ENCODE assay signal across 10 cellular contexts in the genomic region with DNA sequence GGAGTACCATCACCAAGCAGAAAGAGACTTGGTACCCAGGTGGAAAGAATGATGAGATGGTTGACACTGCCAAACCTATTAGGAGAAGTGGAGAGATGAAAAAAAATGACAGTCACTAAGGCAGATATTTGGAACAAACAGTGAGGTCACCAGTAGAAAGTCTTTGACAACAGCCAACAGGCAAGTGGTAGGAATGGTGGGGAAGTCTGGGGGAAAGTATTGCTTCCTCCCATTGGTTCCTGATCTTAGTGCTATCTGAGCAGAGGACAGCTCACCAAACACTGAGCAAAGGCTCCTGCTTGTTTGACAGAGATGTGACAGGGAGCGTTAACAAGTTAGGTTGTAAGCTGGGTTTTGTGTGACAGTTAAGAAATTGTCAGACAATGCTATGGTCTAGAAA. TPM values are rescaled to one million over a fixed set of nuclear protein-coding genes. Genes with fewer than 3 reads are reported as not detected.
DNase-seq lines count a peak whose midpoint lies in the region; ATAC-seq and TF ChIP-seq lines count a peak whose summit lies in the region.
"Not testable (repeated sequence)": the region's sequence is repeated elsewhere in the genome, so short reads cannot be mapped to it uniquely, and the experiment has no call there.
"Had no signal": no experiment of that assay in that cellular context is flagged by ENCODE, and none has a peak within 500 bp of the region (broad histone marks: within the 10 kb centered on the region; RNA-seq: fewer than 3 reads in every experiment).

No MANE protein-coding gene starts in this region.

- not testable (repeated sequence) for H3K36me3 Mint-ChIP-seq in CD8-positive, alpha-beta T cell; IgD-negative memory B cell; T-helper 2 cell treated with Interferon-gamma antibody and Interleukin-4, amounts not matched to agents 5 μg/mL and 100 μg/mL, for 36 hours (ENCODE audit: low read depth); activated CD8-positive, alpha-beta T cell treated with anti-CD3 and anti-CD28 coated beads, Interleukin-2, amount 10 ng/mL, durations not matched to agents 7 days and 5 days (ENCODE audit: low read depth); activated naive CD8-positive, alpha-beta T cell treated with anti-CD3 and anti-CD28 coated beads, Interleukin-2, amount 10 ng/mL, durations not matched to agents 7 days and 5 days; stimulated activated naive CD8-positive, alpha-beta T cell treated with anti-CD3 and anti-CD28 coated beads, Interleukin-15, Interleukin-2, amounts not matched to agents 100 ng/mL and 50 ng/mL, for 24 hours (ENCODE audit: low read depth)
- H3K36me3 Mint-ChIP-seq in immature natural killer cell: peaks cover 27 to 38% (median 38%) of the 10 kb centered on the region in 3 donors

- intact Hi-C loops in CD8-positive, alpha-beta T cell (cut with DNase I, micrococcal nuclease): loop anchor here in 1 of 2 experiments (5.0 kb wide), 1 partner anchor 146 kb away; no protein-coding TSS in a partner anchor

- POLR2A ChIA-PET in CD8-positive, alpha-beta T cell (lab: Charles Lee); activated CD8-positive, alpha-beta T cell treated with anti-CD3 and anti-CD28 coated beads, Interleukin-2, amount 10 ng/mL, durations not matched to agents 7 days and 5 days (lab: Charles Lee); activated naive CD8-positive, alpha-beta T cell treated with anti-CD3 and anti-CD28 coated beads, Interleukin-2, amount 10 ng/mL, durations not matched to agents 7 days and 5 days (lab: Charles Lee): not testable (repeated sequence)

- H3K4me3 Mint-ChIP-seq in CD8-positive, alpha-beta T cell; activated CD8-positive, alpha-beta T cell treated with anti-CD3 and anti-CD28 coated beads, Interleukin-2, amount 10 ng/mL, durations not matched to agents 7 days and 5 days: not testable (repeated sequence)
- H3K4me3 Mint-ChIP-seq in IgD-negative memory B cell (peak overlapping the region in 1 of 4 donors; percentile 75), immature natural killer cell (peak overlapping the region; percentile 70 to 86 (median 79))
- H3K4me3 Mint-ChIP-seq in T-helper 2 cell treated with Interferon-gamma antibody and Interleukin-4, amounts not matched to agents 5 μg/mL and 100 μg/mL, for 36 hours: peak overlapping the region; percentile 58
- peak overlapping the region; percentile 1 for H3K4me3 Mint-ChIP-seq in activated naive CD8-positive, alpha-beta T cell treated with anti-CD3 and anti-CD28 coated beads, Interleukin-2, amount 10 ng/mL, durations not matched to agents 7 days and 5 days
- peak overlapping the region; percentile 3 for H3K4me3 Mint-ChIP-seq in stimulated activated naive CD8-positive, alpha-beta T cell treated with anti-CD3 and anti-CD28 coated beads, Interleukin-15, Interleukin-2, amounts not matched to agents 100 ng/mL and 50 ng/mL, for 24 hours

- peaks cover 55% of the 10 kb centered on the region for H3K4me1 Mint-ChIP-seq in CD8-positive, alpha-beta T cell (ENCODE audit: low read depth)
- H3K4me1 Mint-ChIP-seq in IgD-negative memory B cell: peaks cover 9 to 36% (median 31%) of the 10 kb centered on the region in 3 donors
- H3K4me1 Mint-ChIP-seq in T-helper 2 cell treated with Interferon-gamma antibody and Interleukin-4, amounts not matched to agents 5 μg/mL and 100 μg/mL, for 36 hours (ENCODE audit: low read depth): peaks cover 52% of the 10 kb centered on the region
- peaks cover 62% of the 10 kb centered on the region for H3K4me1 Mint-ChIP-seq in activated CD8-positive, alpha-beta T cell treated with anti-CD3 and anti-CD28 coated beads, Interleukin-2, amount 10 ng/mL, durations not matched to agents 7 days and 5 days (ENCODE audit: low read depth)
- H3K4me1 Mint-ChIP-seq in activated naive CD8-positive, alpha-beta T cell treated with anti-CD3 and anti-CD28 coated beads, Interleukin-2, amount 10 ng/mL, durations not matched to agents 7 days and 5 days: peaks cover 49% of the 10 kb centered on the region
- H3K4me1 Mint-ChIP-seq in immature natural killer cell: peaks cover 78 to 90% of the 10 kb centered on the region in 2 donors
- H3K4me1 Mint-ChIP-seq in stimulated activated naive CD8-positive, alpha-beta T cell treated with anti-CD3 and anti-CD28 coated beads, Interleukin-15, Interleukin-2, amounts not matched to agents 100 ng/mL and 50 ng/mL, for 24 hours (ENCODE audit: low read depth): peaks cover 62% of the 10 kb centered on the region

- H3K4me3 ChIP-seq in CD8-positive, alpha-beta T cell (ENCODE audit: low read depth, low read length): not testable (repeated sequence)

- not testable (repeated sequence) for H3K27ac ChIP-seq in CD8-positive, alpha-beta T cell (ENCODE audit: low read depth, low read length)

- ATAC-seq in CD8-positive, alpha-beta T cell; activated CD8-positive, alpha-beta T cell treated with anti-CD3 and anti-CD28 coated beads, Interleukin-2, amount 10 ng/mL, durations not matched to agents 7 days and 5 days; activated naive CD8-positive, alpha-beta T cell treated with anti-CD3 and anti-CD28 coated beads, Interleukin-2, amount 10 ng/mL, durations not matched to agents 7 days and 5 days (ENCODE audit: low read depth): not testable (repeated sequence)

- not testable (repeated sequence) for TF ChIP-seq CTCF in CD8-positive, alpha-beta T cell (IDR thresholded peaks at IDR 0.05)

- H3K9me3 Mint-ChIP-seq in CD8-positive, alpha-beta T cell; IgD-negative memory B cell; T-helper 2 cell treated with Interferon-gamma antibody and Interleukin-4, amounts not matched to agents 5 μg/mL and 100 μg/mL, for 36 hours; activated CD8-positive, alpha-beta T cell treated with anti-CD3 and anti-CD28 coated beads, Interleukin-2, amount 10 ng/mL, durations not matched to agents 7 days and 5 days (ENCODE audit: insufficient read depth); activated naive CD8-positive, alpha-beta T cell treated with anti-CD3 and anti-CD28 coated beads, Interleukin-2, amount 10 ng/mL, durations not matched to agents 7 days and 5 days; immature natural killer cell; stimulated activated naive CD8-positive, alpha-beta T cell treated with anti-CD3 and anti-CD28 coated beads, Interleukin-15, Interleukin-2, amounts not matched to agents 100 ng/mL and 50 ng/mL, for 24 hours: not testable (repeated sequence)

- not testable (repeated sequence) for H3K27me3 Mint-ChIP-seq in CD8-positive, alpha-beta T cell (ENCODE audit: low read depth); IgD-negative memory B cell; T-helper 2 cell treated with Interferon-gamma antibody and Interleukin-4, amounts not matched to agents 5 μg/mL and 100 μg/mL, for 36 hours (ENCODE audit: low read depth); activated CD8-positive, alpha-beta T cell treated with anti-CD3 and anti-CD28 coated beads, Interleukin-2, amount 10 ng/mL, durations not matched to agents 7 days and 5 days (ENCODE audit: low read depth); activated naive CD8-positive, alpha-beta T cell treated with anti-CD3 and anti-CD28 coated beads, Interleukin-2, amount 10 ng/mL, durations not matched to agents 7 days and 5 days; stimulated activated naive CD8-positive, alpha-beta T cell treated with anti-CD3 and anti-CD28 coated beads, Interleukin-15, Interleukin-2, amounts not matched to agents 100 ng/mL and 50 ng/mL, for 24 hours
- peaks cover 12 to 26% (median 19%) of the 10 kb centered on the region in 3 donors for H3K27me3 Mint-ChIP-seq in immature natural killer cell (ENCODE audit: low read depth in 3 of 3)

- H3K9me3 ChIP-seq in CD8-positive, alpha-beta T cell (ENCODE audit: low read length): not testable (repeated sequence)

- H3K4me1 ChIP-seq in CD8-positive, alpha-beta T cell (ENCODE audit: insufficient read depth, low read length): peaks cover 44% of the 10 kb centered on the region

- not testable (repeated sequence) for H3K36me3 ChIP-seq in CD8-positive, alpha-beta T cell (ENCODE audit: insufficient read depth, low read length)

- DNase-seq in CD8-positive, alpha-beta T cell; T-helper 2 cell treated with Interferon-gamma antibody and Interleukin-4, amounts not matched to agents 5 μg/mL and 100 μg/mL, for 36 hours (ENCODE audit: low spot score); activated CD8-positive, alpha-beta T cell treated with anti-CD3 and anti-CD28 coated beads, Interleukin-2, amount 10 ng/mL, durations not matched to agents 7 days and 5 days; activated naive CD8-positive, alpha-beta T cell treated with anti-CD3 and anti-CD28 coated beads, Interleukin-2, amount 10 ng/mL, durations not matched to agents 7 days and 5 days; immature natural killer cell: not testable (repeated sequence)

- peak overlapping the region; percentile 33 for H3K27ac Mint-ChIP-seq in CD8-positive, alpha-beta T cell
- H3K27ac Mint-ChIP-seq in IgD-negative memory B cell: peak overlapping the region in 2 of 3 donors; percentile 11 to 76
- peak overlapping the region; percentile 80 for H3K27ac Mint-ChIP-seq in T-helper 2 cell treated with Interferon-gamma antibody and Interleukin-4, amounts not matched to agents 5 μg/mL and 100 μg/mL, for 36 hours
- H3K27ac Mint-ChIP-seq in activated CD8-positive, alpha-beta T cell treated with anti-CD3 and anti-CD28 coated beads, Interleukin-2, amount 10 ng/mL, durations not matched to agents 7 days and 5 days: peak overlapping the region; percentile 84
- H3K27ac Mint-ChIP-seq in activated naive CD8-positive, alpha-beta T cell treated with anti-CD3 and anti-CD28 coated beads, Interleukin-2, amount 10 ng/mL, durations not matched to agents 7 days and 5 days; stimulated activated naive CD8-positive, alpha-beta T cell treated with anti-CD3 and anti-CD28 coated beads, Interleukin-15, Interleukin-2, amounts not matched to agents 100 ng/mL and 50 ng/mL, for 24 hours: not testable (repeated sequence)
- H3K27ac Mint-ChIP-seq in immature natural killer cell: peak overlapping the region; percentile 86 to 97 (median 94)

- H3K27me3 ChIP-seq in CD8-positive, alpha-beta T cell (ENCODE audit: insufficient read depth, low read length): not testable (repeated sequence)

- CTCF ChIA-PET in CD8-positive, alpha-beta T cell (lab: Charles Lee); activated CD8-positive, alpha-beta T cell treated with anti-CD3 and anti-CD28 coated beads, Interleukin-2, amount 10 ng/mL, durations not matched to agents 7 days and 5 days (lab: Charles Lee): not testable (repeated sequence)

RNA-seq across cellular contexts. Expression of gene FCGR3A, which starts 6.5 kb away (rescaled TPM):
- under 1 TPM; 0.98 to 1.00 TPM for total RNA-seq in CD8-positive, alpha-beta T cell
- polyA plus RNA-seq in IgD-negative memory B cell: 4.4 TPM
- total RNA-seq in activated CD8-positive, alpha-beta T cell treated with anti-CD3 and anti-CD28 coated beads, Interleukin-2, amount 10 ng/mL, durations not matched to agents 7 days and 5 days: under 1 TPM; 0.50 to 0.52 TPM
- 1 to 10 TPM; 1.9 to 2.3 TPM for total RNA-seq in activated naive CD8-positive, alpha-beta T cell treated with anti-CD3 and anti-CD28 coated beads, Interleukin-2, amount 10 ng/mL, durations not matched to agents 7 days and 5 days
- polyA plus RNA-seq in immature natural killer cell: 1,000 to 10,000 TPM in 2 of 3 donors, 100 to 1,000 TPM in 1; 491 to 1,637 (median 1,471) TPM
- total RNA-seq: HT-29, M059J had no signal
- polyA plus RNA-seq: A549 had no signal

RNA-seq across cellular contexts. Expression of gene HSPA6, which starts 18.8 kb away (rescaled TPM):
- total RNA-seq in CD8-positive, alpha-beta T cell: under 1 TPM; 0.17 to 0.30 TPM
- polyA plus RNA-seq in IgD-negative memory B cell (0.80 TPM), immature natural killer cell (1 to 10 TPM in 2 of 3 donors, under 1 TPM in 1; 0.61 to 8.8 (median 6.9) TPM)
- 1 to 10 TPM in 1 of 2 experiments, under 1 TPM in 1; 0.94 to 1.1 TPM for total RNA-seq in activated CD8-positive, alpha-beta T cell treated with anti-CD3 and anti-CD28 coated beads, Interleukin-2, amount 10 ng/mL, durations not matched to agents 7 days and 5 days
- 1 to 10 TPM; 1.2 to 1.4 TPM for total RNA-seq in activated naive CD8-positive, alpha-beta T cell treated with anti-CD3 and anti-CD28 coated beads, Interleukin-2, amount 10 ng/mL, durations not matched to agents 7 days and 5 days

RNA-seq across cellular contexts. Expression of gene FCGR2A, which starts 37.9 kb away (rescaled TPM):
- under 1 TPM; 0.31 to 0.46 TPM for total RNA-seq in CD8-positive, alpha-beta T cell
- polyA plus RNA-seq in IgD-negative memory B cell: 1.3 TPM
- under 1 TPM in 1 of 2 experiments, not detected in 1; 0.21 TPM for total RNA-seq in activated CD8-positive, alpha-beta T cell treated with anti-CD3 and anti-CD28 coated beads, Interleukin-2, amount 10 ng/mL, durations not matched to agents 7 days and 5 days
- total RNA-seq in activated naive CD8-positive, alpha-beta T cell treated with anti-CD3 and anti-CD28 coated beads, Interleukin-2, amount 10 ng/mL, durations not matched to agents 7 days and 5 days: 1 to 10 TPM; 1.3 to 2.4 TPM
- polyA plus RNA-seq in immature natural killer cell: 1 to 10 TPM in 2 of 3 donors, under 1 TPM in 1; 0.71 to 5.2 (median 2.1) TPM
- total RNA-seq: HT-29 had no signal
